ENCODE assay signal across 8 cellular contexts in the genomic region with DNA sequence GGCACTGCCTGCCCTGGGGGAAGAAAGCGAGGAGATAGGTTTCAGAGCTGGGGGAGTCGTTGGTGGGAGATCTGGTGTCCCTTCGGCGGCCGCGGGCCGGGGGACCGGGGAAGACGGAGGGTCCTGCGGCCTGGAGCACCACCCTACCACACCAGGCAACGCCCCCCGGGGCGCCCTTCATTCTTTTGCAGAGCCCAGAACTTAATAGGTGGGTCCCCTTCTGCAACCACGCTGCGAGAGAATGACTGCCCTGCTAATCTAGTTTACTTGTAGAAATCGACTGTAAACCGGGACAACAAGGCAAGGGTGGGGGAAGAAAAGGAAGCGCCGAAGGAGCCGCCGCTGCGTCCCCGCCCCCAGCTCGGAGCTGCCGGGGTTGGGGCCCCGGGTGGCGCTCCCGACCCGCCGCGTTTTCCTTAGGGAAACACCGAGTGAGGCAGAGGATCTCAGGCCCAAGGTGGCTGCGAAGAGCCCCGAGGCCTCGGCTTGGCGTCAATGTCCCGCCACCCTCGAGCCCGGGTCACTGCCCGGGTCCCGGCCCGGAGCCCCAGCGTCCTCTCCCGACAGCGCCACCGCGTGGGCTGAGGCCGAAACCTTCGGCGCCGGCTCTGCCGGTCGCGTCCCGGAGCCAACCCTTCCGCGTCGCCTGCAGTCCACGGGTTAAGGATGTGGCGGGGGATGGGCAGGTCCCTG. TPM values are rescaled to one million over a fixed set of nuclear protein-coding genes. Genes with fewer than 3 reads are reported as not detected.
DNase-seq lines count a peak whose midpoint lies in the region; ATAC-seq, FAIRE-seq and TF ChIP-seq lines count a peak whose summit lies in the region.

No MANE protein-coding gene starts in this region.

- peaks cover 14% of the 10 kb centered on the region for H3K4me1 Mint-ChIP-seq in central memory CD8-positive, alpha-beta T cell

- H3K27ac Mint-ChIP-seq in central memory CD8-positive, alpha-beta T cell (ENCODE audit: low read depth), result no peak overlapping the region

- no peak overlapping the region for H3K9ac ChIP-seq in keratinocyte (ENCODE audit: control insufficient read depth, extremely low read depth, insufficient read depth, low read length)
- no peak overlapping the region for H3K9ac ChIP-seq in smooth muscle cell (ENCODE audit: low read depth)

- H2AFZ ChIP-seq in keratinocyte (ENCODE audit: control insufficient read depth, low read length) (peak overlapping the region; percentile 77), smooth muscle cell (ENCODE audit: low read depth) (peak overlapping the region; percentile 92)

- H3K9me3 ChIP-seq in keratinocyte (ENCODE audit: control insufficient read depth, low read depth, low read length), result no peaks in the 10 kb centered on the region
- no peaks in the 10 kb centered on the region for H3K9me3 ChIP-seq in smooth muscle cell (replicated peaks; ENCODE audit: low read depth)

- H3K36me3 Mint-ChIP-seq in central memory CD8-positive, alpha-beta T cell (ENCODE audit: insufficient read depth), result peaks cover 8% of the 10 kb centered on the region

- TF ChIP-seq CTCF in keratinocyte (optimal IDR thresholded peaks at IDR 0.05 in 1 of 3, IDR thresholded peaks at IDR 0.05 in 1 of 3, conservative IDR thresholded peaks at IDR 0.05 in 1 of 3; ENCODE audit: extremely low read depth in 1 of 3, insufficient read depth in 2 of 3, low read length in 3 of 3), result peak; percentile 62 to 95 (median 74)
- TF ChIP-seq CTCF in smooth muscle cell (IDR thresholded peaks at IDR 0.05; ENCODE audit: borderline replicate concordance, insufficient read depth, poor library complexity, severe bottlenecking), result peak; percentile 87

- DNase-seq in SIG-M5 treated with dmso at 0.1 percent for 504 hours (lab: John Stamatoyannopoulos, UW; ENCODE audit: unreplicated experiment) (peak; percentile 70), SIG-M5 (lab: John Stamatoyannopoulos, UW) (no peak), HPDE6-E6E7 (ENCODE audit: extremely low spot score) (peak; percentile 70), SK-MEL-5 (ENCODE audit: low read depth, low spot score) (peak; percentile 70), keratinocyte (ENCODE audit: low read depth, low spot score) (no peak), smooth muscle cell (lab: John Stamatoyannopoulos, UW; ENCODE audit: unreplicated experiment) (peak; percentile 31)
- DNase-seq in central memory CD8-positive, alpha-beta T cell (ENCODE audit: low spot score in 2 of 2), result no peak

- H3K4me1 ChIP-seq in keratinocyte (ENCODE audit: control insufficient read depth, extremely low read depth, insufficient read depth, low read length) (peaks cover 9% of the 10 kb centered on the region), smooth muscle cell (ENCODE audit: low read depth) (peaks cover 10% of the 10 kb centered on the region)

- H3K4me3 Mint-ChIP-seq in central memory CD8-positive, alpha-beta T cell, result peak overlapping the region; percentile 47

- H4K20me1 ChIP-seq in keratinocyte (ENCODE audit: control insufficient read depth, extremely low read depth, insufficient read depth, low read length) (no peaks in the 10 kb centered on the region), smooth muscle cell (ENCODE audit: low read depth) (no peaks in the 10 kb centered on the region)

- no peaks in the 10 kb centered on the region for H3K9me3 Mint-ChIP-seq in central memory CD8-positive, alpha-beta T cell

- H3K36me3 ChIP-seq in keratinocyte (ENCODE audit: control insufficient read depth in 2 of 2, extremely low read depth in 1 of 2, insufficient read depth in 2 of 2, low read length in 2 of 2), result no peaks in the 10 kb centered on the region
- no peaks in the 10 kb centered on the region for H3K36me3 ChIP-seq in smooth muscle cell (ENCODE audit: low read depth)

- H3K4me3 ChIP-seq in keratinocyte (ENCODE audit: control insufficient read depth in 2 of 3, extremely low read depth in 1 of 3, insufficient read depth in 2 of 3, low read depth in 1 of 3, low read length in 3 of 3), result peak overlapping the region; percentile 49 to 65 (median 57)
- peak overlapping the region; percentile 62 for H3K4me3 ChIP-seq in smooth muscle cell

- no peak for FAIRE-seq in keratinocyte (lab: Jason Lieb, UNC)

- dilution Hi-C loops in keratinocyte (cut with MboI; ENCODE audit: extremely low pct_ligation_motif_present, low sequenced_read_pairs), result no loop called here

- in situ Hi-C loops in SK-MEL-5 (cut with HindIII; ENCODE audit: low pct_unique_long_range_greater_than_20kb, low sequenced_read_pairs), result no loop called here

- peak overlapping the region; percentile 78 for H3K4me2 ChIP-seq in keratinocyte (ENCODE audit: control insufficient read depth, extremely low read depth, insufficient read depth, low read depth, low read length)
- H3K4me2 ChIP-seq in smooth muscle cell, result peak overlapping the region; percentile 95

- WGBS in smooth muscle cell (ENCODE audit: low lambda C conversion rate), result 1% methylated on average over 60 of the region's 60 CpGs

- H3K27ac ChIP-seq in keratinocyte (ENCODE audit: control insufficient read depth, insufficient read depth, low read length) (no peak overlapping the region), smooth muscle cell (ENCODE audit: low read depth) (no peak overlapping the region)

- H3K27me3 Mint-ChIP-seq in central memory CD8-positive, alpha-beta T cell, result peaks cover 67% of the 10 kb centered on the region

- H3K27me3 ChIP-seq in keratinocyte (ENCODE audit: control insufficient read depth, extremely low read depth, insufficient read depth, low read length) (peaks cover 86% of the 10 kb centered on the region), smooth muscle cell (ENCODE audit: low read depth) (peaks cover 84% of the 10 kb centered on the region)

- H3K79me2 ChIP-seq in keratinocyte (ENCODE audit: control insufficient read depth, insufficient read depth, low read length) (no peaks in the 10 kb centered on the region), smooth muscle cell (ENCODE audit: low read depth) (no peaks in the 10 kb centered on the region)

- ATAC-seq in central memory CD8-positive, alpha-beta T cell (replicated peaks; ENCODE audit: extremely low read depth, poor library complexity, severe bottlenecking), result no peak
- ATAC-seq in HG03460 (IDR thresholded peaks at IDR 0.05; ENCODE audit: unreplicated experiment), result no peak

- no peaks in the 10 kb centered on the region for H3K9me1 ChIP-seq in keratinocyte (ENCODE audit: control insufficient read depth, extremely low read depth, insufficient read depth, low read length)

- no peaks in the 10 kb centered on the region for H3F3A ChIP-seq in smooth muscle cell (ENCODE audit: low read depth)

RNA-seq across cellular contexts. Expression of a gene that starts 5.4 kb away (rescaled TPM):
- 5.6 and 7.4 TPM in 2 replicates for total RNA-seq in SK-MEL-5 (2014; rRNA removed; shearing (Covaris generic))
- 10.4 and 18.5 TPM in 2 replicates for polyA plus RNA-seq in SK-MEL-5 (2015; cell fraction: cytosol; rRNA removed)
- polyA plus RNA-seq in SK-MEL-5 (2015; cell fraction: nucleus; rRNA removed), result 14.3 and 17.6 TPM in 2 replicates
- 1.4 to 1.5 TPM (median 1.4 TPM) in 3 replicates for polyA plus RNA-seq in keratinocyte
- 1.5 TPM for polyA plus RNA-seq in keratinocyte (2011; ENCODE audit: low read depth)
- 1.0 and 1.3 TPM in 2 replicates for polyA plus RNA-seq in keratinocyte (2011; cell fraction: cytosol; rRNA removed)
- 6.7 and 10.4 TPM in 2 replicates for polyA plus RNA-seq in keratinocyte (2011; cell fraction: nucleus; rRNA removed)
- 1.4 and 1.9 TPM in 2 replicates for polyA plus RNA-seq in keratinocyte (2012; ENCODE audit: low replicate concordance)
- polyA minus RNA-seq in keratinocyte, result 2.0 to 12.3 TPM (median 6.1 TPM) in 3 replicates
- 3.1 TPM for polyA minus RNA-seq in keratinocyte (2011; cell fraction: cytosol; rRNA and poly(A)+ RNA removed)
- 6.9 and 15.8 TPM in 2 replicates for polyA minus RNA-seq in keratinocyte (2011; cell fraction: nucleus; rRNA and poly(A)+ RNA removed)
- total RNA-seq in smooth muscle cell, result 2.0 and 12.5 TPM in 2 replicates
- polyA plus RNA-seq in smooth muscle cell, result 0.47 and 0.73 TPM in 2 replicates

Comparison
In these comparisons a context has a peak if more than half of its experiments do, and no peak if none do; other contexts are left out.
1. DNase-seq: peak in SIG-M5 treated with dmso at 0.1 percent for 504 hours (single experiment), HPDE6-E6E7 (single experiment), SK-MEL-5 (single experiment) and smooth muscle cell (single experiment); none in SIG-M5 (single experiment), central memory CD8-positive, alpha-beta T cell (0 of 2) and keratinocyte (single experiment).